Comparison of ENCODE assay signal across 8 cellular contexts in the genomic region with DNA sequence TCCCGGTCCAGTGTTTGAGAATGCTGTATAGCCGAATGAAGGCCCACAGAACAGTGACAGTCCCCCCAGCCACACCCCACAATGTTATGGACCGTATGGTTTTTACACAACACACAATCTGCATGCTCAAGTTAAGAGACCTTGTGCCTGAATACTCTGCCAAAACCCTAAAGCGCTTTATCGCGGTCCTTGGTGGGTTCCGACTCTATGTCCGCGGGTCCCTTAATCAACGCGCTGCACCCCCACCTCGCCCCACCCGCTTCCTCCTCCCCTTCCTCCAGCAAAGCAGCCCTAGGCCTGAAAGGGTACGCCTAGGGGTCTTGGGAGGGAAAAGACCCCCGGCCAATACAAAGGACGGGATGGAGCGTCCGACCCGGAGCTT. TPM values are rescaled to one million over a fixed set of nuclear protein-coding genes. Genes with fewer than 3 reads are reported as not detected.
DNase-seq lines count a peak whose midpoint lies in the region; ATAC-seq, FAIRE-seq and TF ChIP-seq lines count a peak whose summit lies in the region.

No MANE protein-coding gene starts in this region.

- POLR2A ChIA-PET in A549 (lab: Yijun Ruan, JAX), result interaction anchor here (0.6 to 1.5 kb wide), 2 partner anchors 21 to 25 kb away, joined by 6 to 12 read pairs; partner anchors contain the start of gene PSMA1
- POLR2A ChIA-PET in WTC11 (lab: Charles Lee), result no interaction called here

- H3K27ac Mint-ChIP-seq in WTC11 (peak overlapping the region; percentile 59), mesothelial cell of epicardium (peak overlapping the region; percentile 99)
- H3K27ac Mint-ChIP-seq in stimulated activated naive CD8-positive, alpha-beta T cell treated with anti-CD3 and anti-CD28 coated beads, Interleukin-15, Interleukin-2, amounts not matched to agents 100 ng/mL and 50 ng/mL, for 24 hours, result peak overlapping the region; percentile 98

- peak; percentile 57 to 72 for ATAC-seq in A549
- peak; percentile 30 for ATAC-seq in GM19023 (IDR thresholded peaks at IDR 0.05; ENCODE audit: unreplicated experiment)
- peak; percentile 2 for ATAC-seq in HG03520 (IDR thresholded peaks at IDR 0.05; ENCODE audit: unreplicated experiment)
- ATAC-seq in WTC11, result peak; percentile 32

- H3K9me3 Mint-ChIP-seq in WTC11, result no peaks in the 10 kb centered on the region
- peaks cover 10% of the 10 kb centered on the region for H3K9me3 Mint-ChIP-seq in mesothelial cell of epicardium
- no peaks in the 10 kb centered on the region for H3K9me3 Mint-ChIP-seq in stimulated activated naive CD8-positive, alpha-beta T cell treated with anti-CD3 and anti-CD28 coated beads, Interleukin-15, Interleukin-2, amounts not matched to agents 100 ng/mL and 50 ng/mL, for 24 hours

- TF ChIP-seq RAD21 in A549 (conservative IDR thresholded peaks at IDR 0.05 in 1 of 2, IDR thresholded peaks at IDR 0.05 in 1 of 2), result no peak

- DNase-seq in A549 (ENCODE audit: low read depth in 1 of 2, low spot score in 1 of 2) (peak; percentile 19 to 27), WTC11 (ENCODE audit: low spot score) (peak; percentile 23), mesothelial cell of epicardium (ENCODE audit: low spot score in 2 of 2, unreplicated experiment in 2 of 2) (peak in 1 of 2 experiments; percentile 47), COLO829 (ENCODE audit: low spot score) (no peak)
- peak; percentile 33 for DNase-seq in effector CD4-positive, alpha-beta T cell

- no peak for TF ChIP-seq POLR2A in A549 (IDR thresholded peaks at IDR 0.05; ENCODE audit: low read length)

- no peak for FAIRE-seq in A549 (lab: Jason Lieb, UNC)

- H3K27me3 Mint-ChIP-seq in WTC11 (ENCODE audit: low read depth) (no peaks in the 10 kb centered on the region), mesothelial cell of epicardium (ENCODE audit: low read depth) (no peaks in the 10 kb centered on the region)
- H3K27me3 Mint-ChIP-seq in stimulated activated naive CD8-positive, alpha-beta T cell treated with anti-CD3 and anti-CD28 coated beads, Interleukin-15, Interleukin-2, amounts not matched to agents 100 ng/mL and 50 ng/mL, for 24 hours, result no peaks in the 10 kb centered on the region

- H3K27ac ChIP-seq in A549, result peak overlapping the region; percentile 82 to 93

- under 1% methylated on average over 9 of the region's 19 CpGs for WGBS in A549 (ENCODE audit: missing lambda C conversion rate)

- H3K4me1 ChIP-seq in A549, result peaks cover 20% of the 10 kb centered on the region; the same call in 2 of the 3 replicates

- TF ChIP-seq EP300 in A549 (IDR thresholded peaks at IDR 0.05), result no peak

- peaks cover 34% of the 10 kb centered on the region for H3K36me3 Mint-ChIP-seq in WTC11
- H3K36me3 Mint-ChIP-seq in mesothelial cell of epicardium, result peaks cover 28% of the 10 kb centered on the region
- peaks cover 53% of the 10 kb centered on the region for H3K36me3 Mint-ChIP-seq in stimulated activated naive CD8-positive, alpha-beta T cell treated with anti-CD3 and anti-CD28 coated beads, Interleukin-15, Interleukin-2, amounts not matched to agents 100 ng/mL and 50 ng/mL, for 24 hours (ENCODE audit: low read depth)

- H3K4me1 Mint-ChIP-seq in WTC11, result peaks cover 6% of the 10 kb centered on the region
- H3K4me1 Mint-ChIP-seq in mesothelial cell of epicardium, result peaks cover 25% of the 10 kb centered on the region
- peaks cover 46% of the 10 kb centered on the region for H3K4me1 Mint-ChIP-seq in stimulated activated naive CD8-positive, alpha-beta T cell treated with anti-CD3 and anti-CD28 coated beads, Interleukin-15, Interleukin-2, amounts not matched to agents 100 ng/mL and 50 ng/mL, for 24 hours (ENCODE audit: low read depth)

- CTCF ChIA-PET in A549 (lab: Yijun Ruan, JAX) (interaction anchor here (1.2 kb wide), 1 partner anchor 44 kb away, joined by 3 read pairs; no protein-coding TSS in a partner anchor), WTC11 (lab: Charles Lee) (interaction anchor here (1.5 kb wide), 1 partner anchor 44 kb away, joined by 3 read pairs; no protein-coding TSS in a partner anchor)

- no peak for TF ChIP-seq CTCF in A549 (IDR thresholded peaks at IDR 0.05)
- no peak for TF ChIP-seq CTCF in WTC11 (IDR thresholded peaks at IDR 0.05)
- no peak for TF ChIP-seq CTCF in mesothelial cell of epicardium (IDR thresholded peaks at IDR 0.05; ENCODE audit: unreplicated experiment)

- H3K4me2 ChIP-seq in A549, result peak overlapping the region; percentile 80

- peak overlapping the region; percentile 97 for H3K4me3 Mint-ChIP-seq in WTC11
- peak overlapping the region; percentile 99 for H3K4me3 Mint-ChIP-seq in mesothelial cell of epicardium
- H3K4me3 Mint-ChIP-seq in stimulated activated naive CD8-positive, alpha-beta T cell treated with anti-CD3 and anti-CD28 coated beads, Interleukin-15, Interleukin-2, amounts not matched to agents 100 ng/mL and 50 ng/mL, for 24 hours, result peak overlapping the region; percentile 94

- no peaks in the 10 kb centered on the region for H3K9me3 ChIP-seq in A549

- H3K4me3 ChIP-seq in A549, result peak overlapping the region; percentile 78

TF ChIP-seq in A549, 52 proteins besides CTCF, POLR2A, EP300 and RAD21 (continues in another document):
- TF ChIP-seq EHMT2 (IDR thresholded peaks at IDR 0.05; ENCODE audit: low read depth), result no peak
- no peak for TF ChIP-seq CEBPB (IDR thresholded peaks at IDR 0.05)
- no peak for TF ChIP-seq SMC3 (IDR thresholded peaks at IDR 0.05)
- TF ChIP-seq, protein P1, sequence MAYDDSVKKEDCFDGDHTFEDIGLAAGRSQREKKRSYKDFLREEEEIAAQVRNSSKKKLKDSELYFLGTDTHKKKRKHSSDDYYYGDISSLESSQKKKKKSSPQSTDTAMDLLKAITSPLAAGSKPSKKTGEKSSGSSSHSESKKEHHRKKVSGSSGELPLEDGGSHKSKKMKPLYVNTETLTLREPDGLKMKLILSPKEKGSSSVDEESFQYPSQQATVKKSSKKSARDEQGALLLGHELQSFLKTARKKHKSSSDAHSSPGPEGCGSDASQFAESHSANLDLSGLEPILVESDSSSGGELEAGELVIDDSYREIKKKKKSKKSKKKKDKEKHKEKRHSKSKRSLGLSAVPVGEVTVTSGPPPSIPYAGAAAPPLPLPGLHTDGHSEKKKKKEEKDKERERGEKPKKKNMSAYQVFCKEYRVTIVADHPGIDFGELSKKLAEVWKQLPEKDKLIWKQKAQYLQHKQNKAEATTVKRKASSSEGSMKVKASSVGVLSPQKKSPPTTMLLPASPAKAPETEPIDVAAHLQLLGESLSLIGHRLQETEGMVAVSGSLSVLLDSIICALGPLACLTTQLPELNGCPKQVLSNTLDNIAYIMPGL (CRISPR knock-in tag; IDR thresholded peaks at IDR 0.05; ENCODE audit: borderline replicate concordance), result no peak
- TF ChIP-seq ZNF302 (CRISPR knock-in tag; IDR thresholded peaks at IDR 0.05), result no peak
- no peak for TF ChIP-seq MAZ (IDR thresholded peaks at IDR 0.05; ENCODE audit: borderline replicate concordance, low read depth, low read length)
- TF ChIP-seq E2F6 (IDR thresholded peaks at IDR 0.05; ENCODE audit: borderline replicate concordance, low read depth), result no peak

TF ChIP-seq in WTC11, 78 proteins besides CTCF, POLR2A, EP300 and RAD21 (continues in another document):
- no peak for TF ChIP-seq NR3C1 (CRISPR knock-in tag; conservative IDR thresholded peaks at IDR 0.05; ENCODE audit: low read depth)
- TF ChIP-seq EMX1 (CRISPR knock-in tag; IDR thresholded peaks at IDR 0.05), result no peak
- TF ChIP-seq, protein P2, sequence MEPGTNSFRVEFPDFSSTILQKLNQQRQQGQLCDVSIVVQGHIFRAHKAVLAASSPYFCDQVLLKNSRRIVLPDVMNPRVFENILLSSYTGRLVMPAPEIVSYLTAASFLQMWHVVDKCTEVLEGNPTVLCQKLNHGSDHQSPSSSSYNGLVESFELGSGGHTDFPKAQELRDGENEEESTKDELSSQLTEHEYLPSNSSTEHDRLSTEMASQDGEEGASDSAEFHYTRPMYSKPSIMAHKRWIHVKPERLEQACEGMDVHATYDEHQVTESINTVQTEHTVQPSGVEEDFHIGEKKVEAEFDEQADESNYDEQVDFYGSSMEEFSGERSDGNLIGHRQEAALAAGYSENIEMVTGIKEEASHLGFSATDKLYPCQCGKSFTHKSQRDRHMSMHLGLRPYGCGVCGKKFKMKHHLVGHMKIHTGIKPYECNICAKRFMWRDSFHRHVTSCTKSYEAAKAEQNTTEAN (CRISPR knock-in tag; IDR thresholded peaks at IDR 0.05), result no peak
- TF ChIP-seq RORB (CRISPR knock-in tag; IDR thresholded peaks at IDR 0.05), result no peak
- no peak for TF ChIP-seq E2F4 (CRISPR knock-in tag; IDR thresholded peaks at IDR 0.05; ENCODE audit: borderline replicate concordance, low read depth)

RNA-seq across cellular contexts. Expression of gene COPB1, which starts 0.4 kb away (rescaled TPM):
- polyA plus RNA-seq in A549 (2011; rRNA removed) (231 and 232 TPM in 2 replicates), A549 (2017; fragmentation: RNase III; extraction: RNeasy Plus Mini Kit Qiagen cat#74134 plus additional on column Dnase treatment) (120 to 134 TPM (median 128 TPM) in 3 replicates)
- 59.8 and 60.6 TPM in 2 replicates for polyA plus RNA-seq in A549 (2012; cell fraction: cytosol; rRNA removed)
- polyA plus RNA-seq in A549 (2012; cell fraction: nucleus; rRNA removed), result 46.0 and 54.2 TPM in 2 replicates
- 100 and 105 TPM in 2 replicates for polyA minus RNA-seq in A549 (2011; rRNA and poly(A)+ RNA removed)
- total RNA-seq in WTC11 (2021) (67.9 to 76.3 TPM (median 75.6 TPM) in 3 replicates), mesothelial cell of epicardium (108 to 116 TPM (median 112 TPM) in 3 replicates)

RNA-seq across cellular contexts. Expression of gene PSMA1, which starts 21.0 kb away (rescaled TPM):
- polyA plus RNA-seq in A549 (2011; rRNA removed) (317 and 370 TPM in 2 replicates), A549 (2017; fragmentation: RNase III; extraction: RNeasy Plus Mini Kit Qiagen cat#74134 plus additional on column Dnase treatment) (299 to 322 TPM (median 304 TPM) in 3 replicates)
- 161 and 163 TPM in 2 replicates for polyA plus RNA-seq in A549 (2012; cell fraction: cytosol; rRNA removed)
- polyA plus RNA-seq in A549 (2012; cell fraction: nucleus; rRNA removed), result 141 and 227 TPM in 2 replicates
- 82.5 and 89.6 TPM in 2 replicates for polyA minus RNA-seq in A549 (2011; rRNA and poly(A)+ RNA removed)
- total RNA-seq in WTC11 (2021) (139 to 143 TPM (median 140 TPM) in 3 replicates), mesothelial cell of epicardium (129 to 141 TPM (median 133 TPM) in 3 replicates)

Comparison
In these comparisons a context has a peak if more than half of its experiments do, and no peak if none do; other contexts are left out.
1. ATAC-seq: peak in every context shown above with its lines; median percentile 64 in A549; 32 in WTC11; 30 in GM19023; 2 in HG03520.